In genomic region chr7:157961731-157962457, GRCh38 we compare ENCODE assay signal across 22 cellular contexts.
A peak's percentile ranks its signal among the peaks of the same experiment; 100 is the strongest.
DNase-seq lines count a peak whose midpoint lies in the region; ATAC-seq and TF ChIP-seq lines count a peak whose summit lies in the region.
"Had no signal": no experiment of that assay in that cellular context is flagged by ENCODE, and none has a peak within 500 bp of the region (broad histone marks: within the 10 kb centered on the region; RNA-seq: fewer than 3 reads in every experiment).

No MANE protein-coding gene starts in this region.

- H3K79me2 ChIP-seq in neural progenitor cell (ENCODE audit: low read depth) (no peaks in the 10 kb centered on the region), Karpas-422 (ENCODE audit: low read length) (no peaks in the 10 kb centered on the region)

- H3K4me3 ChIP-seq in neural progenitor cell (no peak overlapping the region), Karpas-422 (ENCODE audit: low read length) (no peak overlapping the region)
- H3K4me3 ChIP-seq: GM12878, prostate gland had no signal

- H3K27ac ChIP-seq in neural progenitor cell: no peak overlapping the region
- H3K27ac ChIP-seq in Karpas-422 (ENCODE audit: low read length): no peak overlapping the region
- H3K27ac ChIP-seq: HL-60, neutrophil, prostate gland had no signal

- H3K4me1 Mint-ChIP-seq in chondrocyte (ENCODE audit: low read depth) (no peaks in the 10 kb centered on the region), neural progenitor cell (no peaks in the 10 kb centered on the region)

- H3K9me3 ChIP-seq in neural progenitor cell (ENCODE audit: low read depth) (peaks cover 12% of the 10 kb centered on the region), Karpas-422 (ENCODE audit: low read length) (no peaks in the 10 kb centered on the region)
- H3K9me3 ChIP-seq: neutrophil, prostate gland had no signal

- H3K9me3 Mint-ChIP-seq in chondrocyte (ENCODE audit: low read depth) (peaks cover 23% of the 10 kb centered on the region), neural progenitor cell (peaks cover 6% of the 10 kb centered on the region)
- H3K9me3 Mint-ChIP-seq: activated naive CD4-positive, alpha-beta T cell treated with anti-CD3 and anti-CD28 coated beads, Interleukin-2, amount 50 U/mL, for 72 hours; CD8-positive, alpha-beta T cell; dendritic cell treated with granulocyte-macrophage colony-stimulating factor and Interleukin-4, amounts not matched to agents 40 ng/mL and 50 ng/mL, for 4 days; T-helper 2 cell treated with Interferon-gamma antibody and Interleukin-4, amounts not matched to agents 5 μg/mL and 100 μg/mL, for 36 hours had no signal

- peak overlapping the region; percentile 88 for H2AFZ ChIP-seq in neural progenitor cell (replicated peaks)
- no peak overlapping the region for H2AFZ ChIP-seq in Karpas-422 (ENCODE audit: low read length)

- peaks cover 1% of the 10 kb centered on the region for H3K27me3 Mint-ChIP-seq in chondrocyte (ENCODE audit: low read depth)
- H3K27me3 Mint-ChIP-seq in neural progenitor cell (ENCODE audit: insufficient read depth, low read depth): no peaks in the 10 kb centered on the region

- H3K27me3 ChIP-seq in neural progenitor cell: peaks cover 22% of the 10 kb centered on the region
- no peaks in the 10 kb centered on the region for H3K27me3 ChIP-seq in Karpas-422 (ENCODE audit: low read length)

- H3K4me3 Mint-ChIP-seq in chondrocyte (ENCODE audit: unreplicated experiment): no peak overlapping the region
- no peak overlapping the region for H3K4me3 Mint-ChIP-seq in neural progenitor cell
- H3K4me3 Mint-ChIP-seq: CD8-positive, alpha-beta T cell; dendritic cell treated with granulocyte-macrophage colony-stimulating factor and Interleukin-4, amounts not matched to agents 40 ng/mL and 50 ng/mL, for 4 days; T-helper 2 cell treated with Interferon-gamma antibody and Interleukin-4, amounts not matched to agents 5 μg/mL and 100 μg/mL, for 36 hours had no signal

- no peaks in the 10 kb centered on the region for H3K9me2 ChIP-seq in Karpas-422 (replicated peaks; ENCODE audit: insufficient read depth, low read length)

- peak; percentile 14 for DNase-seq in NCI-H345 (lab: John Stamatoyannopoulos, UW)
- DNase-seq in NCI-H345 treated with DMSO at 0.1 percent for 48 hours (lab: John Stamatoyannopoulos, UW; ENCODE audit: unreplicated experiment): no peak
- DNase-seq in NCI-H1417 treated with DMSO at 0.1 percent for 48 hours (lab: John Stamatoyannopoulos, UW): peak; percentile 62
- DNase-seq in chondrocyte (ENCODE audit: low spot score): peak; percentile 63
- no peak for DNase-seq in neural progenitor cell (ENCODE audit: low spot score)
- DNase-seq in A172 (ENCODE audit: low spot score): no peak
- DNase-seq in Karpas-422: no peak
- DNase-seq: 8988T; activated CD4-positive, alpha-beta T cell treated with anti-CD3 and anti-CD28 coated beads, Interleukin-2, amount 50 U/mL, for 1 hour; anterior cingulate cortex; CD8-positive, alpha-beta T cell; DND-41; kidney glomerular epithelial cell; NCI-H1105 treated with DMSO at 0.1 percent for 48 hours had no signal

- no peak overlapping the region for H3K4me2 ChIP-seq in neural progenitor cell
- H3K4me2 ChIP-seq in Karpas-422 (ENCODE audit: low read depth, low read length, poor library complexity, severe bottlenecking): no peak overlapping the region

- peaks cover 5% of the 10 kb centered on the region for H3F3A ChIP-seq in neural progenitor cell (ENCODE audit: low read depth)

- no peak for ATAC-seq in HG02884 (IDR thresholded peaks at IDR 0.05; ENCODE audit: unreplicated experiment)
- ATAC-seq: activated naive CD4-positive, alpha-beta T cell treated with anti-CD3 and anti-CD28 coated beads, Interleukin-2, amount 50 U/mL, for 72 hours; CD8-positive, alpha-beta T cell; GM12878 had no signal

- H3K27ac Mint-ChIP-seq in chondrocyte (ENCODE audit: unreplicated experiment) (no peak overlapping the region), neural progenitor cell (no peak overlapping the region)
- H3K27ac Mint-ChIP-seq: activated naive CD4-positive, alpha-beta T cell treated with anti-CD3 and anti-CD28 coated beads, Interleukin-2, amount 50 U/mL, for 72 hours; CD8-positive, alpha-beta T cell; dendritic cell treated with granulocyte-macrophage colony-stimulating factor and Interleukin-4, amounts not matched to agents 40 ng/mL and 50 ng/mL, for 4 days; T-helper 2 cell treated with Interferon-gamma antibody and Interleukin-4, amounts not matched to agents 5 μg/mL and 100 μg/mL, for 36 hours had no signal

- H3K9ac ChIP-seq in neural progenitor cell (no peak overlapping the region), Karpas-422 (ENCODE audit: low read length) (no peak overlapping the region)

- H3K4me1 ChIP-seq in neural progenitor cell (peaks cover 4% of the 10 kb centered on the region), Karpas-422 (ENCODE audit: low read length) (no peaks in the 10 kb centered on the region)
- H3K4me1 ChIP-seq: prostate gland had no signal

- H3K36me3 ChIP-seq in neural progenitor cell: no peaks in the 10 kb centered on the region
- H3K36me3 ChIP-seq in Karpas-422 (ENCODE audit: insufficient read depth, low read length): no peaks in the 10 kb centered on the region
- H3K36me3 ChIP-seq: neutrophil, prostate gland had no signal

- H4K20me1 ChIP-seq in neural progenitor cell (ENCODE audit: low read depth): no peaks in the 10 kb centered on the region
- no peaks in the 10 kb centered on the region for H4K20me1 ChIP-seq in Karpas-422 (ENCODE audit: insufficient read depth, low read depth, low read length)

- no peak for TF ChIP-seq CTCF in chondrocyte (IDR thresholded peaks at IDR 0.05)
- no peak for TF ChIP-seq CTCF in neural progenitor cell (IDR thresholded peaks at IDR 0.05)

- H3K36me3 Mint-ChIP-seq in chondrocyte (ENCODE audit: low read depth): no peaks in the 10 kb centered on the region
- H3K36me3 Mint-ChIP-seq in neural progenitor cell: no peaks in the 10 kb centered on the region
- H3K36me3 Mint-ChIP-seq: activated naive CD4-positive, alpha-beta T cell treated with anti-CD3 and anti-CD28 coated beads, Interleukin-2, amount 50 U/mL, for 72 hours; CD8-positive, alpha-beta T cell had no signal

Comparison
In these comparisons a context has a peak if more than half of its experiments do, and no peak if none do; other contexts are left out.
1. DNase-seq: peak in NCI-H345 (single experiment), NCI-H1417 treated with DMSO at 0.1 percent for 48 hours (single experiment) and chondrocyte (single experiment); none in NCI-H345 treated with DMSO at 0.1 percent for 48 hours (single experiment), neural progenitor cell (single experiment), A172 (single experiment) and Karpas-422 (single experiment).